In the genomic region with DNA sequence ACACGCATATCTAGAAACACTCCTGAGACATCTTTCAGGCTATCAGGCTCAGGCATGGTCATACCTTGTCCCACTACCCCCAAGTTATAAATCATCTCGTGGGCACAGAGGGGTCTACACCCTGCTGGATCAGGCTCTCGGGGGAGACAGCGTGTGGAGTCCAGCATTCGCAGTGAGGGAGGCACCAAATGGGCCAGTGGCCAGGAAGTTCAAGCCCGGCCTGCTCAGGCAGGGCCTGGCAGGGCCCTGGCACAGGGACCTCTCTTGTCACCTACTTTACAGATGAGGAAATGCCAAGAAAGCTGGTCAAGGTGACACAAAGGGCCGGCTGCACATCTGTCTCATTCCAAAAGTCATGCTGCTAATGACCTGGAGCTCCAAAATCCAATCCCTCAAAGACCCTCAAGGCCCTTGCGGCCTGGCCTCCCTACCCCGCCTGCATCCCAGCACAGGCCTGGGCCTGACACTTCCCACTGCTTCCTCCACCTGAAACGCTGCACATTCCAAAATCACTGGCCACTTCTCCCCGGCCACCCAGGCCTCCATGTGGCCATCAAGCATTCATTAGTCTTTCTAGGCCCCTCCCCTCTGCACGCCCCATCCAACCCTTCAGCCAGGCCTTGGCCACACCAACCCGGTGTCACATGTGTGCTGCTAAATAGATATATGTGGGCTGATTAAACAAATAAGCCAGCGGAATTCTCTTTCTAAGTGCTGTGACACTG, we compare ENCODE assay signal across 19 cellular contexts. TPM values are rescaled to one million over a fixed set of nuclear protein-coding genes. Genes with fewer than 3 reads are reported as not detected.
DNase-seq lines count a peak whose midpoint lies in the region; ATAC-seq and TF ChIP-seq lines count a peak whose summit lies in the region.
"Had no signal": no experiment of that assay in that cellular context is flagged by ENCODE, and none has a peak within 500 bp of the region (broad histone marks: within the 10 kb centered on the region; RNA-seq: fewer than 3 reads in every experiment).

No MANE protein-coding gene starts in this region.

- H2BK20ac ChIP-seq in H9 (ENCODE audit: low read depth, low read length, poor library complexity, severe bottlenecking): no peak overlapping the region

- no peak overlapping the region for H3K4me2 ChIP-seq in H9 (ENCODE audit: insufficient read depth, insufficient read length, low read length)
- H3K4me2 ChIP-seq: A549, KMS-11 had no signal

- H3K27me3 ChIP-seq in H9 (ENCODE audit: insufficient read depth, low read length) (no peaks in the 10 kb centered on the region), heart right ventricle (no peaks in the 10 kb centered on the region)
- H3K27me3 ChIP-seq: SJCRH30 had no signal

- no peak overlapping the region for H3K23ac ChIP-seq in H9 (ENCODE audit: insufficient read length, low read depth, low read length)

- H3K27ac ChIP-seq in H9 (ENCODE audit: insufficient read length, low read depth, low read length) (no peak overlapping the region), heart right ventricle (peak overlapping the region in 7 of 10 donors; percentile 4 to 83 (median 46))
- H3K27ac ChIP-seq: A549, HL-60, KMS-11, SJCRH30 had no signal

- no peak overlapping the region for H3K4ac ChIP-seq in H9 (ENCODE audit: low read depth, low read length)

- H2BK120ac ChIP-seq in H9 (ENCODE audit: low read depth, low read length, poor library complexity, severe bottlenecking): no peak overlapping the region

- H4K20me1 ChIP-seq in H9 (ENCODE audit: control insufficient read depth, insufficient read depth, insufficient read length): no peaks in the 10 kb centered on the region

- ATAC-seq in heart right ventricle: peak in 7 of 8 donors; percentile 4 to 30 (median 20)
- no peak for ATAC-seq in HG02759 (IDR thresholded peaks at IDR 0.05; ENCODE audit: unreplicated experiment)
- no peak for ATAC-seq in GM18858 (IDR thresholded peaks at IDR 0.05; ENCODE audit: unreplicated experiment)
- ATAC-seq: A549; CD8-positive, alpha-beta T cell had no signal

- no peak overlapping the region for H3K14ac ChIP-seq in H9 (ENCODE audit: insufficient read depth, low read length)

- H3K79me1 ChIP-seq in H9 (ENCODE audit: insufficient read depth, low read depth, low read length, poor library complexity, severe bottlenecking): no peaks in the 10 kb centered on the region

- H2BK5ac ChIP-seq in H9 (ENCODE audit: insufficient read length, low read length): no peak overlapping the region

- peaks cover 10% of the 10 kb centered on the region for H3K4me1 Mint-ChIP-seq in activated naive CD4-positive, alpha-beta T cell treated with anti-CD3 and anti-CD28 coated beads, Interleukin-2, amount 10 ng/mL, durations not matched to agents 7 days and 5 days
- peaks cover 7% of the 10 kb centered on the region in 2 experiments for H3K4me1 Mint-ChIP-seq in H9

- H3K36me3 Mint-ChIP-seq in activated naive CD4-positive, alpha-beta T cell treated with anti-CD3 and anti-CD28 coated beads, Interleukin-2, amount 10 ng/mL, durations not matched to agents 7 days and 5 days: no peaks in the 10 kb centered on the region
- peaks cover 19 to 34% (median 24%) of the 10 kb centered on the region in 3 experiments for H3K36me3 Mint-ChIP-seq in H9 (ENCODE audit: insufficient read depth in 1 of 3, low read depth in 3 of 3)

- H3K23me2 ChIP-seq in H9 (ENCODE audit: insufficient read length, low read depth, low read length, poor library complexity, severe bottlenecking): no peaks in the 10 kb centered on the region

- no peak overlapping the region for H3K4me3 Mint-ChIP-seq in activated naive CD4-positive, alpha-beta T cell treated with anti-CD3 and anti-CD28 coated beads, Interleukin-2, amount 10 ng/mL, durations not matched to agents 7 days and 5 days
- H3K4me3 Mint-ChIP-seq in H9: no peak overlapping the region
- H3K4me3 Mint-ChIP-seq: CD8-positive, alpha-beta T cell had no signal

- no peaks in the 10 kb centered on the region for H3K79me2 ChIP-seq in H9 (ENCODE audit: insufficient read depth, low read length)

- H3K9me3 Mint-ChIP-seq in activated naive CD4-positive, alpha-beta T cell treated with anti-CD3 and anti-CD28 coated beads, Interleukin-2, amount 10 ng/mL, durations not matched to agents 7 days and 5 days: no peaks in the 10 kb centered on the region
- peaks cover 13 to 17% of the 10 kb centered on the region in 2 experiments for H3K9me3 Mint-ChIP-seq in H9
- H3K9me3 Mint-ChIP-seq: CD8-positive, alpha-beta T cell had no signal

- no CpG with 5 or more reads among the region's 14 CpGs for WGBS in H9 (ENCODE audit: extremely low coverage, insufficient read length, low lambda C conversion rate)
- WGBS in heart right ventricle, 2 donors: 63 to 69% methylated on average over 14 of the region's 14 CpGs

- peak overlapping the region; percentile 4 for H3K27ac Mint-ChIP-seq in activated naive CD4-positive, alpha-beta T cell treated with anti-CD3 and anti-CD28 coated beads, Interleukin-2, amount 10 ng/mL, durations not matched to agents 7 days and 5 days
- peak overlapping the region in 2 of 3 experiments; percentile 28 to 81; a peak in 1 of 7 replicates for H3K27ac Mint-ChIP-seq in H9
- H3K27ac Mint-ChIP-seq: CD8-positive, alpha-beta T cell had no signal

- no peak overlapping the region for H4K8ac ChIP-seq in H9 (replicated peaks; ENCODE audit: insufficient read length, low read depth, low read length)

- no peak overlapping the region for H3T11ph ChIP-seq in H9 (ENCODE audit: low read length)

- H3K9ac ChIP-seq in H9 (ENCODE audit: extremely low read depth, insufficient read length, low read length): no peak overlapping the region
- H3K9ac ChIP-seq: KMS-11 had no signal

- no peak overlapping the region for H3K4me3 ChIP-seq in heart right ventricle
- H3K4me3 ChIP-seq: A549, HAP-1, SJCRH30 had no signal

- H2AK5ac ChIP-seq in H9 (ENCODE audit: insufficient read length, low read length): no peak overlapping the region

- intact Hi-C loops in heart right ventricle (cut with DNase I) (loop anchor here (2.0 to 10.0 kb wide), 13 partner anchors 73 to 233 kb away; a partner anchor contains a TSS), posterior vena cava (cut with DNase I) (loop anchor here (2.0 to 10.0 kb wide), 3 partner anchors 130 to 230 kb away; no protein-coding TSS in a partner anchor)

- no peak overlapping the region for H4K5ac ChIP-seq in H9 (ENCODE audit: insufficient read length, low read depth, low read length)

- no peak for DNase-seq in activated naive CD4-positive, alpha-beta T cell treated with anti-CD3 and anti-CD28 coated beads, Interleukin-2, amount 10 ng/mL, durations not matched to agents 7 days and 5 days
- no peak for DNase-seq in activated naive CD4-positive, alpha-beta T cell treated with anti-CD3 and anti-CD28 coated beads, Interleukin-2, amount 50 U/mL, for 16 hours
- DNase-seq in H9 (no peak), heart right ventricle (no peak), posterior vena cava (ENCODE audit: low spot score) (peak; percentile 81), SW480 (ENCODE audit: low spot score) (no peak)
- DNase-seq: CD8-positive, alpha-beta T cell; DMS79; NCI-H1436; NCI-H1930; NCI-H226; NCI-H524 treated with DMSO at 0.1 percent for 48 hours; SJCRH30 had no signal

- no peaks in the 10 kb centered on the region for H3K27me3 Mint-ChIP-seq in activated naive CD4-positive, alpha-beta T cell treated with anti-CD3 and anti-CD28 coated beads, Interleukin-2, amount 10 ng/mL, durations not matched to agents 7 days and 5 days
- peaks cover 3% of the 10 kb centered on the region for H3K27me3 Mint-ChIP-seq in H9 (ENCODE audit: low read depth)

- H2BK12ac ChIP-seq in H9 (ENCODE audit: insufficient read length, low read depth, low read length): no peak overlapping the region

- H3K56ac ChIP-seq in H9 (ENCODE audit: insufficient read length, low read depth, low read length): no peak overlapping the region

- no peak overlapping the region for H2BK15ac ChIP-seq in H9 (ENCODE audit: low read depth, low read length)

- no peak for TF ChIP-seq CTCF in H9 (conservative IDR thresholded peaks at IDR 0.05)
- TF ChIP-seq CTCF in heart right ventricle (IDR thresholded peaks at IDR 0.05): no peak

- no peak overlapping the region for H4K91ac ChIP-seq in H9 (ENCODE audit: insufficient read length, low read depth, low read length)

- H3K9me3 ChIP-seq in H9 (ENCODE audit: control insufficient read depth, low read depth, low read length) (no peaks in the 10 kb centered on the region), heart right ventricle (peaks cover 0 to 3% (median 0%) of the 10 kb centered on the region in 11 donors)
- H3K9me3 ChIP-seq: A549, HAP-1, SJCRH30 had no signal

- H2AFZ ChIP-seq in H9 (ENCODE audit: low read length): no peak overlapping the region

- no peak overlapping the region for H3K18ac ChIP-seq in H9 (ENCODE audit: insufficient read length, low read depth, low read length)

- H3K36me3 ChIP-seq in heart right ventricle: peaks cover 0 to 74% (median 4%) of the 10 kb centered on the region in 9 donors
- H3K36me3 ChIP-seq: HAP-1 had no signal

- H3K4me1 ChIP-seq in H9 (ENCODE audit: insufficient read depth, low read length): no peaks in the 10 kb centered on the region
- H3K4me1 ChIP-seq in heart right ventricle: peaks cover 10 to 57% (median 32%) of the 10 kb centered on the region in 9 donors
- H3K4me1 ChIP-seq: HAP-1 had no signal

- CTCF ChIA-PET in activated naive CD4-positive, alpha-beta T cell treated with anti-CD3 and anti-CD28 coated beads, Interleukin-2, amount 10 ng/mL, durations not matched to agents 7 days and 5 days (lab: Charles Lee): interaction anchor here (1.4 to 6.5 kb wide), 4 partner anchors 13 to 229 kb away, joined by 4 to 29 read pairs (median 18); no protein-coding TSS in a partner anchor

RNA-seq across cellular contexts. Expression of a gene that starts 35.6 kb away (rescaled TPM):
- total RNA-seq in H9 (2021) (13.1 and 13.8 TPM in 2 replicates), heart right ventricle (10 to 100 TPM; 21.6 to 28.9 (median 25.6) TPM), posterior vena cava (10 to 100 TPM; 29.7 to 36.8 TPM)
- polyA plus RNA-seq in heart right ventricle: 10 to 100 TPM; 17.9 to 18.5 TPM

RNA-seq across cellular contexts. Expression of a gene that starts 35.6 kb away (rescaled TPM):
- total RNA-seq in H9 (2021) (22.8 and 28.3 TPM in 2 replicates), heart right ventricle (10 to 100 TPM in 2 of 10 donors, 1 to 10 TPM in 8; 6.0 to 10.2 (median 8.4) TPM), posterior vena cava (10 to 100 TPM; 14.2 to 15.5 TPM)
- polyA plus RNA-seq in heart right ventricle: 1 to 10 TPM; 4.5 to 5.3 TPM

Comparison
In these comparisons a context has a peak if more than half of its experiments do, and no peak if none do; other contexts are left out.
1. ATAC-seq: peak in heart right ventricle (7 of 8); none in HG02759 (single experiment) and GM18858 (single experiment).